ENCODE assay signal across 21 cellular contexts in genomic region chr3:121595765-121596406, GRCh38. TPM values are rescaled to one million over a fixed set of nuclear protein-coding genes. Genes with fewer than 3 reads are reported as not detected.
"Had no signal": no experiment of that assay in that cellular context is flagged by ENCODE, and none has a peak within 500 bp of the region (broad histone marks: within the 10 kb centered on the region; RNA-seq: fewer than 3 reads in every experiment).

No MANE protein-coding gene starts in this region.

- H3K9me3 ChIP-seq: esophagus muscularis mucosa, gastroesophageal sphincter, lower lobe of right lung, suprapubic skin, thyroid gland had no signal

- H3K4me3 ChIP-seq: esophagus muscularis mucosa, gastroesophageal sphincter, hepatocyte, lower lobe of right lung, smooth muscle cell, suprapubic skin, thyroid gland had no signal

- ATAC-seq: effector memory CD8-positive, alpha-beta T cell; gastroesophageal sphincter; lower lobe of right lung; stimulated activated naive CD8-positive, alpha-beta T cell treated with anti-CD3 and anti-CD28 coated beads, Interleukin-15, Interleukin-2, amounts not matched to agents 100 U/mL and 50 U/mL, for 24 hours had no signal

- H3K36me3 ChIP-seq: esophagus muscularis mucosa, gastroesophageal sphincter, lower lobe of right lung, suprapubic skin, thyroid gland had no signal

- H3K27me3 ChIP-seq: esophagus muscularis mucosa, gastroesophageal sphincter, hepatocyte, suprapubic skin, thyroid gland had no signal

- H3K27ac ChIP-seq: epithelial cell of prostate, esophagus muscularis mucosa, gastroesophageal sphincter, hepatocyte, lower lobe of right lung, suprapubic skin, thyroid gland had no signal

- FAIRE-seq: islet of Langerhans had no signal

- H2AFZ ChIP-seq: hepatocyte had no signal

- DNase-seq: cortex of kidney; effector memory CD8-positive, alpha-beta T cell; glutamatergic neuron; kidney glomerular epithelial cell; lower lobe of right lung; naive B cell; nephron progenitor cell; stimulated activated CD4-positive, alpha-beta T cell treated with anti-CD3 and anti-CD28 coated beads, Interleukin-2, amount 100 ng/mL, for 48 hours; stimulated activated naive CD8-positive, alpha-beta T cell treated with anti-CD3 and anti-CD28 coated beads, Interleukin-15, Interleukin-2, amounts not matched to agents 100 U/mL and 50 U/mL, for 24 hours; thyroid gland had no signal

- H3K79me2 ChIP-seq: hepatocyte had no signal

- H3K4me1 ChIP-seq: lower lobe of right lung, thyroid gland had no signal

- H3K4me2 ChIP-seq: hepatocyte, smooth muscle cell had no signal

RNA-seq across cellular contexts. Expression of gene FBXO40, which starts 2.7 kb away (rescaled TPM):
- total RNA-seq: esophagus muscularis mucosa, fibroblast of villous mesenchyme, hepatocyte, smooth muscle cell, thyroid gland had no signal
- polyA plus RNA-seq: hepatocyte, smooth muscle cell had no signal

RNA-seq across cellular contexts. Expression of gene ARGFX, which starts 28.1 kb away (rescaled TPM):
- total RNA-seq: esophagus muscularis mucosa, fibroblast of villous mesenchyme, gastroesophageal sphincter, hepatocyte, left lobe of liver, lower lobe of right lung, omental fat pad, pulmonary artery endothelial cell, smooth muscle cell, suprapubic skin, thyroid gland had no signal
- polyA plus RNA-seq: hepatocyte, smooth muscle cell had no signal
